Comparison of ENCODE assay signal across 8 cellular contexts in the genomic region with DNA sequence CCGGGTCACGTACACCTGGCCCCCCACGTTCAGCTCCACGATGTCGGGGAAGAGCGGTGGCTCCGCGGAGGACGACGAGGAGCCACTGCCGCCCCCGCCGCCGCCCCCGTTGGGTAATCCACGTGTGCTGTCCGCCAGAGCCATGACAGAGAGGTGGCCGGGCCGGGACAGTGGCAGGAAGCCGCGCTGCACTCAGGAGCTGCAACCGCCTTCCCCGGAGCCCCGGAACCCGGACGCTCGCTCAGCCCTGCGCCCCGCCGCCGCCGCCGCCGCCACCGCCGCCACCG. TPM values are rescaled to one million over a fixed set of nuclear protein-coding genes. Genes with fewer than 3 reads are reported as not detected.
A peak's percentile ranks its signal among the peaks of the same experiment; 100 is the strongest.
DNase-seq lines count a peak whose midpoint lies in the region; ATAC-seq and TF ChIP-seq lines count a peak whose summit lies in the region.

No MANE protein-coding gene starts in this region.

- peak overlapping the region; percentile 61 for H3K4me3 Mint-ChIP-seq in neural crest cell

- peaks cover 22% of the 10 kb centered on the region for H3K4me1 Mint-ChIP-seq in neural crest cell

- peaks cover 0 to 5% (median 0%) of the 10 kb centered on the region in 45 donors for H3K27me3 ChIP-seq in dorsolateral prefrontal cortex

- ATAC-seq in GM19023 (IDR thresholded peaks at IDR 0.05; ENCODE audit: unreplicated experiment): peak; percentile 18

- no peaks in the 10 kb centered on the region for H3K9me3 Mint-ChIP-seq in neural crest cell

- H3K4me3 ChIP-seq in Jurkat, Clone E6-1 (ENCODE audit: low read length): peak overlapping the region; percentile 56
- H3K4me3 ChIP-seq in dorsolateral prefrontal cortex: peak overlapping the region; percentile 56 to 83 (median 72)

- H3K27me3 Mint-ChIP-seq in neural crest cell (ENCODE audit: low read depth): peaks cover 66% of the 10 kb centered on the region

- no peak for DNase-seq in Jurkat, Clone E6-1 (ENCODE audit: low read depth, low spot score)
- DNase-seq in dorsolateral prefrontal cortex (peak in 2 of 10 donors; percentile 21 to 46), neural crest cell (ENCODE audit: low read depth, low spot score) (no peak), epidermal melanocyte (ENCODE audit: insufficient read length, low spot score) (no peak), posterior vena cava (ENCODE audit: low spot score) (no peak), NCI-H1048 (lab: John Stamatoyannopoulos, UW) (no peak), NOMO-1 (lab: John Stamatoyannopoulos, UW; ENCODE audit: unreplicated experiment in 2 of 2) (no peak)

- H3K36me3 Mint-ChIP-seq in neural crest cell (ENCODE audit: low read depth): no peaks in the 10 kb centered on the region

- TF ChIP-seq CTCF in dorsolateral prefrontal cortex (IDR thresholded peaks at IDR 0.05 in 54 of 56, conservative IDR thresholded peaks at IDR 0.05 in 2 of 56; ENCODE audit: low read depth in 1 of 56, partially characterized antibody in 56 of 56) (no peak), neural crest cell (conservative IDR thresholded peaks at IDR 0.05) (no peak)

- peak overlapping the region in 57 of 59 donors; percentile 12 to 93 (median 82) for H3K27ac ChIP-seq in dorsolateral prefrontal cortex

- intact Hi-C loops in dorsolateral prefrontal cortex (cut with DNase I) (loop anchor here (5.0 to 10.0 kb wide), 2 partner anchors 109 to 1009 kb away; a partner anchor contains a TSS), posterior vena cava (cut with DNase I) (loop anchor here in 1 of 2 donors (10.0 kb wide), 2 partner anchors 61 to 401 kb away; no protein-coding TSS in a partner anchor)

- no peak overlapping the region for H3K27ac Mint-ChIP-seq in neural crest cell (ENCODE audit: unreplicated experiment)

RNA-seq across cellular contexts. Expression of a gene that starts 0.3 kb away (rescaled TPM):
- polyA plus RNA-seq in Jurkat, Clone E6-1 (2012; ENCODE audit: insufficient read depth, insufficient read length): 8.4 TPM
- 10 to 100 TPM; 17.8 to 89.0 (median 40.6) TPM for total RNA-seq in dorsolateral prefrontal cortex
- 7.4 and 8.6 TPM in 2 replicates for total RNA-seq in neural crest cell
- total RNA-seq in posterior vena cava: 100 to 1,000 TPM; 103 to 112 TPM
